In the genomic region with DNA sequence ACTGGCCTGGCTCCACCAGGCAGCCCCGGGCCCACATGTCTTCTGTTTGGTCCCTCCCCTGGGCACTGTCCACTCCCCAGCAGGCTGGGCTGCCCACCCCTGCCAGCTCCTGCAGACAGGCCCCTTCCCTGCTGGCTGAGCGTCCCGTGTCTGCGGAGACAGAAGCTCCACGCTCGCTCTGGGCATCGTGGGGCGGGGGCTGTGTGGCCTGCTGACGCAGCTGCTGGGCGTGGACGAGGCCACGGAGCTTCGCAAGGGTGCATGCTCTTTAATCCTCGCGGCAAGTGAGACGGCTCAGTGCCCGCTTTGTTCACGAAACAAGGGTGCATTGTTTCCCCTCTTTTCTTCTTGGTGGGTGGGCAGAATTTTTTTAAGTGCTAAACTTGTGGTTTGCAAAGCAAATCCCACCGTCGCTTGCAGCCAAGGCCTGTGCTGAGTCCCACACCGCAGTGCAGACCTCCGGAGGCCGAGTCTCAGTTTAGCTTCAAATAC, we compare ENCODE assay signal across 16 cellular contexts.
DNase-seq lines count a peak whose midpoint lies in the region; ATAC-seq and TF ChIP-seq lines count a peak whose summit lies in the region.
"Had no signal": no experiment of that assay in that cellular context is flagged by ENCODE, and none has a peak within 500 bp of the region (broad histone marks: within the 10 kb centered on the region; RNA-seq: fewer than 3 reads in every experiment).

No MANE protein-coding gene starts in this region.

- H3K9me3 Mint-ChIP-seq in endodermal cell = peaks cover 17% of the 10 kb centered on the region

- H2AFZ ChIP-seq in smooth muscle cell (ENCODE audit: low read depth) = peak overlapping the region; percentile 45

- H3K79me2 ChIP-seq in smooth muscle cell (ENCODE audit: low read depth) = no peaks in the 10 kb centered on the region

- H3K27ac ChIP-seq in RWPE2 (ENCODE audit: poor library complexity, severe bottlenecking) (no peak overlapping the region), endodermal cell (ENCODE audit: low read depth, low read length) (no peak overlapping the region), smooth muscle cell (ENCODE audit: low read depth) (no peak overlapping the region)
- H3K27ac ChIP-seq: KMS-11 had no signal

- peaks cover 12% of the 10 kb centered on the region for H3K27me3 ChIP-seq in RWPE2 (ENCODE audit: insufficient read depth, poor library complexity, severe bottlenecking)
- H3K27me3 ChIP-seq in endodermal cell (ENCODE audit: control insufficient read depth, insufficient read depth, low read length, poor library complexity, severe bottlenecking) = no peaks in the 10 kb centered on the region
- no peaks in the 10 kb centered on the region for H3K27me3 ChIP-seq in smooth muscle cell (ENCODE audit: low read depth)
- H3K27me3 ChIP-seq: tibial nerve had no signal

- H3K27ac Mint-ChIP-seq in endodermal cell = no peak overlapping the region
- H3K27ac Mint-ChIP-seq: activated CD4-positive, alpha-beta T cell treated with anti-CD3 and anti-CD28 coated beads, Interleukin-2, amount 10 ng/mL, durations not matched to agents 7 days and 5 days; mesothelial cell of epicardium; stimulated activated memory B cell treated with anti-CD40 and anti-IgM and Interleukin-4, amounts not matched to agents 10 μg/mL and 1 μg/mL and 100 μg/mL, for 72 hours had no signal

- DNase-seq in RWPE2 (ENCODE audit: low spot score) (peak; percentile 50), endodermal cell (peak; percentile 28), mesenteric fat pad (ENCODE audit: low spot score) (peak; percentile 77), smooth muscle cell (lab: John Stamatoyannopoulos, UW; ENCODE audit: unreplicated experiment) (no peak), H4 (ENCODE audit: low spot score) (no peak), hepatic stellate cell (ENCODE audit: low spot score) (no peak)
- no peak for DNase-seq in activated CD4-positive, CD25-positive, alpha-beta regulatory T cell (lab: John Stamatoyannopoulos, UW)
- DNase-seq: activated CD4-positive, alpha-beta T cell treated with anti-CD3 and anti-CD28 coated beads, Interleukin-2, amount 10 ng/mL, durations not matched to agents 7 days and 5 days; COR-L47; NCI-H1092; NCI-H2081 had no signal

- H3K4me3 ChIP-seq in RWPE2 (ENCODE audit: severe bottlenecking) = no peak overlapping the region
- H3K4me3 ChIP-seq in endodermal cell (ENCODE audit: low read length) = no peak overlapping the region
- H3K4me3 ChIP-seq in smooth muscle cell = no peak overlapping the region

- no peak for ATAC-seq in RWPE2 (ENCODE audit: low read depth)
- no peak for ATAC-seq in GM18519 (IDR thresholded peaks at IDR 0.05; ENCODE audit: low FRiP score, unreplicated experiment)
- ATAC-seq: stimulated activated memory B cell treated with anti-CD40 and anti-IgM and Interleukin-4, amounts not matched to agents 10 μg/mL and 1 μg/mL and 100 μg/mL, for 72 hours had no signal

- peak overlapping the region; percentile 8 for H3K4me2 ChIP-seq in smooth muscle cell
- H3K4me2 ChIP-seq: KMS-11 had no signal

- no peak for TF ChIP-seq CTCF in RWPE2 (IDR thresholded peaks at IDR 0.05; ENCODE audit: poor library complexity, severe bottlenecking)
- no peak for TF ChIP-seq CTCF in endodermal cell (conservative IDR thresholded peaks at IDR 0.05)
- TF ChIP-seq CTCF in smooth muscle cell (IDR thresholded peaks at IDR 0.05; ENCODE audit: borderline replicate concordance, insufficient read depth, poor library complexity, severe bottlenecking) = no peak

- H3K4me1 ChIP-seq in RWPE2 (ENCODE audit: insufficient read depth, poor library complexity, severe bottlenecking) (no peaks in the 10 kb centered on the region), endodermal cell (ENCODE audit: control insufficient read depth, insufficient read depth, low read length) (no peaks in the 10 kb centered on the region), smooth muscle cell (ENCODE audit: low read depth) (no peaks in the 10 kb centered on the region)

- H3K9ac ChIP-seq in endodermal cell (ENCODE audit: extremely low read depth, low read length, poor library complexity, severe bottlenecking) = no peak overlapping the region
- no peak overlapping the region for H3K9ac ChIP-seq in smooth muscle cell (ENCODE audit: low read depth)
- H3K9ac ChIP-seq: KMS-11 had no signal

- H3K9me3 ChIP-seq in RWPE2 (ENCODE audit: severe bottlenecking) (no peaks in the 10 kb centered on the region), endodermal cell (ENCODE audit: control insufficient read depth, low read length) (no peaks in the 10 kb centered on the region), smooth muscle cell (replicated peaks; ENCODE audit: low read depth) (no peaks in the 10 kb centered on the region)
- H3K9me3 ChIP-seq: tibial nerve had no signal

- 86 to 92% methylated on average over 14 to 23 of the region's 23 CpGs for WGBS in endodermal cell (ENCODE audit: insufficient coverage in 1 of 2, insufficient read length in 1 of 2), 2 experiments
- 73% methylated on average over 23 of the region's 23 CpGs for WGBS in smooth muscle cell (ENCODE audit: low lambda C conversion rate)

- no peaks in the 10 kb centered on the region for H3F3A ChIP-seq in smooth muscle cell (ENCODE audit: low read depth)

- no peaks in the 10 kb centered on the region for H3K4me1 Mint-ChIP-seq in endodermal cell
- H3K4me1 Mint-ChIP-seq: activated CD4-positive, alpha-beta T cell treated with anti-CD3 and anti-CD28 coated beads, Interleukin-2, amount 10 ng/mL, durations not matched to agents 7 days and 5 days; mesothelial cell of epicardium; stimulated activated memory B cell treated with anti-CD40 and anti-IgM and Interleukin-4, amounts not matched to agents 10 μg/mL and 1 μg/mL and 100 μg/mL, for 72 hours had no signal

- H3K36me3 ChIP-seq in RWPE2 (ENCODE audit: low read depth) (no peaks in the 10 kb centered on the region), endodermal cell (ENCODE audit: control insufficient read depth, insufficient read depth, low read length) (no peaks in the 10 kb centered on the region), smooth muscle cell (ENCODE audit: low read depth) (no peaks in the 10 kb centered on the region)
- H3K36me3 ChIP-seq: tibial nerve had no signal

- H3K36me3 Mint-ChIP-seq in endodermal cell (ENCODE audit: low read depth) = no peaks in the 10 kb centered on the region
- H3K36me3 Mint-ChIP-seq: mesothelial cell of epicardium; stimulated activated memory B cell treated with anti-CD40 and anti-IgM and Interleukin-4, amounts not matched to agents 10 μg/mL and 1 μg/mL and 100 μg/mL, for 72 hours had no signal

- H4K20me1 ChIP-seq in smooth muscle cell (ENCODE audit: low read depth) = no peaks in the 10 kb centered on the region

- H3K4me3 Mint-ChIP-seq in endodermal cell = no peak overlapping the region
- H3K4me3 Mint-ChIP-seq: activated CD4-positive, alpha-beta T cell treated with anti-CD3 and anti-CD28 coated beads, Interleukin-2, amount 10 ng/mL, durations not matched to agents 7 days and 5 days; mesothelial cell of epicardium; stimulated activated memory B cell treated with anti-CD40 and anti-IgM and Interleukin-4, amounts not matched to agents 10 μg/mL and 1 μg/mL and 100 μg/mL, for 72 hours had no signal

- H3K27me3 Mint-ChIP-seq in endodermal cell (ENCODE audit: insufficient read depth) = peaks cover 3% of the 10 kb centered on the region
- H3K27me3 Mint-ChIP-seq: activated CD4-positive, alpha-beta T cell treated with anti-CD3 and anti-CD28 coated beads, Interleukin-2, amount 10 ng/mL, durations not matched to agents 7 days and 5 days; stimulated activated memory B cell treated with anti-CD40 and anti-IgM and Interleukin-4, amounts not matched to agents 10 μg/mL and 1 μg/mL and 100 μg/mL, for 72 hours had no signal

Comparison
In these comparisons a context has a peak if more than half of its experiments do, and no peak if none do; other contexts are left out.
1. DNase-seq: peak in RWPE2 (single experiment), endodermal cell (single experiment) and mesenteric fat pad (single experiment); none in smooth muscle cell (single experiment), H4 (single experiment), hepatic stellate cell (single experiment) and activated CD4-positive, CD25-positive, alpha-beta regulatory T cell (0 of 4).